In the genomic region with DNA sequence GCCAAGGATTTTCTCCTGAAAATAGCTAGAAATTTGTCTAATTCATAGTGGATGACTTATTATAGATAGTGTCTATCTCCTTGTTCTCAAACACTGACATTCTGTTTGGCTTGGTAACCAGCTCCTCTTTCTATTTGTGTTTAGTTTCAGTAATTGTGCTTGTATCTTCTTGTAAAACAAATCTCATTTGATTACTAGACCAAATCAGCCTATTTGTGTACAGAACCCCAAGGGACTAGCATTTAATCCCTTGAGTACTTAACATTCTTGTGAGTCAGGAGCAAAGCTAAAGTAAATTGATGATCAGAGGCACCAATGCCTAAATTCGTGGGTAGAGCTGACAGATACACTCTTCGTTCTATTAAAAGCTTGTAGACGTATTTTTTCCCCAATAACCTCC, we compare ENCODE assay signal across 14 cellular contexts.
"Had no signal": no experiment of that assay in that cellular context is flagged by ENCODE, and none has a peak within 500 bp of the region (broad histone marks: within the 10 kb centered on the region; RNA-seq: fewer than 3 reads in every experiment).

No MANE protein-coding gene starts in this region.

- H3K27ac ChIP-seq: adrenal gland, gastrocnemius medialis, heart right ventricle, pancreas, thoracic aorta had no signal

- FAIRE-seq: colon, pancreas had no signal

- H3K4me1 ChIP-seq: adrenal gland, gastrocnemius medialis, heart right ventricle, pancreas had no signal

- H3K9me3 ChIP-seq: adrenal gland, gastrocnemius medialis, pancreas, thoracic aorta had no signal

- H3K36me3 ChIP-seq: adrenal gland, gastrocnemius medialis, heart right ventricle, pancreas, thoracic aorta had no signal

- DNase-seq: activated CD4-positive, alpha-beta memory T cell treated with anti-CD3 and anti-CD28 coated beads, Interleukin-2, amount 10 ng/mL, durations not matched to agents 7 days and 5 days; activated CD4-positive, alpha-beta T cell treated with anti-CD3 and anti-CD28 coated beads for 4 hours; activated effector memory CD4-positive, alpha-beta T cell treated with anti-CD3 and anti-CD28 coated beads, Interleukin-2, amount 50 U/mL, for 16 hours; activated T-cell treated with anti-CD3 and anti-CD28 coated beads, Interleukin-2, amount 50 U/mL, for 4 hours; adrenal gland; erythroblast; gastrocnemius medialis; heart right ventricle; naive thymus-derived CD4-positive, alpha-beta T cell; pancreas had no signal

- ATAC-seq: activated T-cell treated with anti-CD3 and anti-CD28 coated beads, Interleukin-2, amount 50 U/mL, for 4 hours; gastrocnemius medialis; heart right ventricle; naive thymus-derived CD4-positive, alpha-beta T cell; pancreas; stimulated activated effector memory CD8-positive, alpha-beta T cell treated with anti-CD3 and anti-CD28 coated beads, Interleukin-12 subunit alpha, Interleukin-12 subunit beta, amount 100 ng/mL, for 72 hours had no signal

- H3K4me3 ChIP-seq: adrenal gland, gastrocnemius medialis, heart right ventricle, lung, pancreas, thoracic aorta had no signal

- H3K27me3 ChIP-seq: adrenal gland, gastrocnemius medialis, heart right ventricle, pancreas had no signal
